Comparison of ENCODE assay signal across 27 cellular contexts in genomic region chr4:25528391-25528790, GRCh38.
"Had no signal": no experiment of that assay in that cellular context is flagged by ENCODE, and none has a peak within 500 bp of the region (broad histone marks: within the 10 kb centered on the region; RNA-seq: fewer than 3 reads in every experiment).

No MANE protein-coding gene starts in this region.

- H3K27ac ChIP-seq: stomach, suprapubic skin, testis, thoracic aorta, thyroid gland, tibial artery, tibial nerve, transverse colon, upper lobe of left lung, upper lobe of right lung, uterus, vagina had no signal

- H3K27me3 ChIP-seq: stomach, suprapubic skin, testis, thyroid gland, tibial artery, tibial nerve, transverse colon, upper lobe of left lung, upper lobe of right lung, uterus, vagina had no signal

- H3K9me3 ChIP-seq: stomach, suprapubic skin, testis, thoracic aorta, thyroid gland, tibial artery, tibial nerve, transverse colon, upper lobe of left lung, upper lobe of right lung, uterus, vagina had no signal

- H3K4me3 ChIP-seq: stomach, suprapubic skin, thoracic aorta, thyroid gland, tibial artery, tibial nerve, transverse colon, upper lobe of left lung, upper lobe of right lung, uterus, vagina had no signal

- FAIRE-seq: urothelium cell line had no signal

- DNase-seq: stimulated activated CD4-positive, alpha-beta T cell treated with anti-CD3 and anti-CD28 coated beads, Interleukin-2, amount 100 ng/mL, for 48 hours; stimulated activated CD4-positive, alpha-beta T cell treated with anti-CD3 and anti-CD28 coated beads, Interleukin-4, amount 100 ng/mL, for 1 hour; stimulated activated CD4-positive, alpha-beta T cell treated with anti-CD3 and anti-CD28 coated beads, Interleukin-4, amount 100 ng/mL, for 24 hours; stimulated activated CD4-positive, alpha-beta T cell treated with anti-CD3 and anti-CD28 coated beads, Interleukin-4, amount 100 ng/mL, for 4 hours; stimulated activated CD8-positive, alpha-beta memory T cell treated with anti-CD3 and anti-CD28 coated beads, Interleukin-4, amount 100 ng/mL, for 48 hours; stimulated activated naive B cell treated with anti-CD40 and anti-IgM and Interleukin-4, amounts not matched to agents 10 μg/mL and 1 μg/mL and 100 μg/mL, for 72 hours; stimulated activated naive CD4-positive, alpha-beta T cell; stimulated activated naive CD4-positive, alpha-beta T cell treated with Interleukin-2 at 50 U/mL for 16 hours; stimulated activated naive CD8-positive, alpha-beta T cell treated with anti-CD3 and anti-CD28 coated beads, Interleukin-15, amount 100 ng/mL, for 72 hours; stimulated activated naive CD8-positive, alpha-beta T cell treated with anti-CD3 and anti-CD28 coated beads, Interleukin-15, Interleukin-2, amounts not matched to agents 100 U/mL and 50 U/mL, for 24 hours; stomach; substantia nigra; testis; thyroid gland; tibial artery; transverse colon; trophoblast cell; upper lobe of right lung; uterus had no signal

- H3K36me3 ChIP-seq: stomach, suprapubic skin, thoracic aorta, thyroid gland, tibial artery, tibial nerve, transverse colon, upper lobe of left lung, upper lobe of right lung, uterus, vagina had no signal

- H3K4me1 ChIP-seq: suprapubic skin, testis, tibial artery, transverse colon, upper lobe of right lung, uterus, vagina had no signal

- ATAC-seq: stimulated activated effector memory CD8-positive, alpha-beta T cell treated with anti-CD3 and anti-CD28 coated beads, Interleukin-12 subunit alpha, Interleukin-12 subunit beta, amount 100 ng/mL, for 72 hours; stimulated activated memory B cell treated with anti-CD40 and anti-IgM and Interleukin-4, amounts not matched to agents 10 μg/mL and 1 μg/mL and 100 μg/mL, for 72 hours; stimulated activated naive B cell treated with anti-CD40 and anti-IgM and Interleukin-4, amounts not matched to agents 10 μg/mL and 1 μg/mL and 100 μg/mL, for 72 hours; stimulated activated naive CD8-positive, alpha-beta T cell treated with anti-CD3 and anti-CD28 coated beads, Interleukin-15, amount 100 ng/mL, for 72 hours; stimulated activated naive CD8-positive, alpha-beta T cell treated with anti-CD3 and anti-CD28 coated beads, Interleukin-15, Interleukin-2, amounts not matched to agents 100 U/mL and 50 U/mL, for 24 hours; upper lobe of right lung had no signal
